8 cellular contexts compared by ENCODE assay signal in the genomic region with DNA sequence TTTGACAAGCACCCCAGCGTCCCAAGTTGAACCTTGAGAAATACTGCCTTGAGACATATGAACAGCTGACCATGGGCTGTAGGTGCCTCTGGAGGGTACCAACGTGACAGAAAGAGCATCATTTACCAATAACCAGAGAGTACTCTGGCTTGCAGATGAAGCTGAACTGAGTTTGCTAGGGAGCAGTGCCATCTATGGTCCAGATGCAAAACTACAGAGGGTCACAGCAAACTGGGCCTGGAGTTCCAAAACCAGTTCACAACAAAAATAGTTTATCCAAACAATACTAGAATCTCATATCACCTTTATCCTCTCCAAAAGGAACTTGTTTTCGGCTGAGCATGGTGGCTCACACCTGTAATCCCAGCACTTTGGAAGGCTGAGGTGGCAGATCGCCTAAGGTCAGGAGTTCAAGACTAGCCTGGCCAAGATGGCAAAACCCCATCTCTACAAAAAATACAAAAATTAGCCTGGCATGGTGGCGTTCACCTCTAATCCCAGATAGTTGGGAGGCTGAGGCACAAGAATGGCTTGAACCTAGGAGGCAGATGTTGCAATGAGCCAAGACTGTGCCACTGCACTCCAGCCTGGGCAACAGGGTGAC.
DNase-seq lines count a peak whose midpoint lies in the region; ATAC-seq and TF ChIP-seq lines count a peak whose summit lies in the region.

No MANE protein-coding gene starts in this region.

- H3K9me3 Mint-ChIP-seq in CD4-positive, CD25-positive, alpha-beta regulatory T cell = no peaks in the 10 kb centered on the region

- BruUV-seq in Panc1 (replicated peaks; lab: Mats Ljungman, UMichigan) = no TSS peak

- no peak overlapping the region for H3K27ac ChIP-seq in CD4-positive, CD25-positive, alpha-beta regulatory T cell (ENCODE audit: insufficient read depth, low read length, poor library complexity, severe bottlenecking)
- H3K27ac ChIP-seq in Panc1 (ENCODE audit: low read length) (no peak overlapping the region), right atrium auricular region (no peak overlapping the region), gastrocnemius medialis (no peak overlapping the region)

- TF ChIP-seq CTCF in Panc1 (IDR thresholded peaks at IDR 0.05) (peak; percentile 80), right atrium auricular region (IDR thresholded peaks at IDR 0.05) (peak; percentile 38 to 77), gastrocnemius medialis (IDR thresholded peaks at IDR 0.05 in 4 of 5, conservative IDR thresholded peaks at IDR 0.05 in 1 of 5) (peak; percentile 45 to 74 (median 60))

- peaks cover 0 to 6% (median 4%) of the 10 kb centered on the region in 4 donors for H3K4me1 Mint-ChIP-seq in CD4-positive, CD25-positive, alpha-beta regulatory T cell

- peak in 1 of 2 donors; percentile 53 for ATAC-seq in CD4-positive, CD25-positive, alpha-beta regulatory T cell (ENCODE audit: low read depth in 2 of 2)
- peak; percentile 89 for ATAC-seq in Panc1
- peak in 1 of 2 donors; percentile 62 for ATAC-seq in gastrocnemius medialis
- no peak for ATAC-seq in GM21717 (IDR thresholded peaks at IDR 0.05; ENCODE audit: unreplicated experiment)
- ATAC-seq in GM21367 (IDR thresholded peaks at IDR 0.05; ENCODE audit: unreplicated experiment) = no peak

- peaks cover 46% of the 10 kb centered on the region for H3K36me3 ChIP-seq in CD4-positive, CD25-positive, alpha-beta regulatory T cell (ENCODE audit: control insufficient read depth, insufficient read depth, low read length)
- H3K36me3 ChIP-seq in Panc1 (ENCODE audit: control insufficient read depth, insufficient read depth, low read length) = peaks cover 33% of the 10 kb centered on the region
- H3K36me3 ChIP-seq in right atrium auricular region = peaks cover 32% of the 10 kb centered on the region
- H3K36me3 ChIP-seq in gastrocnemius medialis = peaks cover 0 to 43% of the 10 kb centered on the region in 2 donors

- no peak overlapping the region for H3K4me3 ChIP-seq in CD4-positive, CD25-positive, alpha-beta regulatory T cell (ENCODE audit: low read depth, low read length)
- no peak overlapping the region for H3K4me3 ChIP-seq in Panc1 (ENCODE audit: low read depth in 2 of 2, low read length in 2 of 2)
- H3K4me3 ChIP-seq in right atrium auricular region = no peak overlapping the region
- H3K4me3 ChIP-seq in gastrocnemius medialis = no peak overlapping the region

- in situ Hi-C loops in Panc1 (cut with HindIII; ENCODE audit: low pct_unique_long_range_greater_than_20kb, low sequenced_read_pairs) (no loop called here), gastrocnemius medialis (cut with MboI; ENCODE audit: low sequenced_read_pairs in 4 of 4) (loop anchor here (5.0 to 10.0 kb wide), 2 partner anchors 115 to 118 kb away; no protein-coding TSS in a partner anchor)

- no peaks in the 10 kb centered on the region for H3K9me3 ChIP-seq in CD4-positive, CD25-positive, alpha-beta regulatory T cell (ENCODE audit: control insufficient read depth in 2 of 2, low read length in 2 of 2)
- no peaks in the 10 kb centered on the region for H3K9me3 ChIP-seq in Panc1 (ENCODE audit: control insufficient read depth, insufficient read depth, low read depth, low read length)
- H3K9me3 ChIP-seq in right atrium auricular region = no peaks in the 10 kb centered on the region
- no peaks in the 10 kb centered on the region for H3K9me3 ChIP-seq in gastrocnemius medialis

- H3K27me3 Mint-ChIP-seq in CD4-positive, CD25-positive, alpha-beta regulatory T cell = no peaks in the 10 kb centered on the region

- CTCF ChIA-PET in Panc1 (lab: Charles Lee) = interaction anchor here (1.2 kb wide), 1 partner anchor 120 kb away, joined by 3 read pairs; no protein-coding TSS in a partner anchor

- no peaks in the 10 kb centered on the region for H3K4me1 ChIP-seq in CD4-positive, CD25-positive, alpha-beta regulatory T cell (ENCODE audit: control insufficient read depth, insufficient read depth, low read length, poor library complexity, severe bottlenecking)
- H3K4me1 ChIP-seq in Panc1 (ENCODE audit: control insufficient read depth, insufficient read depth, low read length) = no peaks in the 10 kb centered on the region
- H3K4me1 ChIP-seq in right atrium auricular region = peaks cover 0 to 13% of the 10 kb centered on the region in 2 donors
- H3K4me1 ChIP-seq in gastrocnemius medialis = peaks cover 6 to 13% of the 10 kb centered on the region in 2 donors

- H3K27ac Mint-ChIP-seq in CD4-positive, CD25-positive, alpha-beta regulatory T cell = no peak overlapping the region

- DNase-seq in CD4-positive, CD25-positive, alpha-beta regulatory T cell = peak; percentile 9 to 68 (median 43)
- DNase-seq in GM19240 (ENCODE audit: insufficient read length, low spot score) (peak; percentile 29), Panc1 (ENCODE audit: low read depth, low spot score) (peak; percentile 56), amniotic stem cell (lab: John Stamatoyannopoulos, UW) (peak; percentile 15), right atrium auricular region (ENCODE audit: low spot score) (no peak), gastrocnemius medialis (peak in 1 of 2 donors; percentile 17)

- intact Hi-C loops in Panc1 (cut with micrococcal nuclease; ENCODE audit: unreplicated experiment) (loop anchor here (1.0 kb wide), 1 partner anchor 118 kb away; no protein-coding TSS in a partner anchor), gastrocnemius medialis (cut with DNase I; ENCODE audit: low total_unique reads) (loop anchor here (1.0 to 5.0 kb wide), 2 partner anchors 118 to 165 kb away; no protein-coding TSS in a partner anchor)

- H3K36me3 Mint-ChIP-seq in CD4-positive, CD25-positive, alpha-beta regulatory T cell = peaks cover 19% of the 10 kb centered on the region

- H3K4me3 Mint-ChIP-seq in CD4-positive, CD25-positive, alpha-beta regulatory T cell = no peak overlapping the region

- no peaks in the 10 kb centered on the region for H3K27me3 ChIP-seq in CD4-positive, CD25-positive, alpha-beta regulatory T cell (ENCODE audit: control insufficient read depth, insufficient read depth, low read length)
- no peaks in the 10 kb centered on the region for H3K27me3 ChIP-seq in Panc1 (ENCODE audit: control insufficient read depth, insufficient read depth, low read length)
- H3K27me3 ChIP-seq in right atrium auricular region = no peaks in the 10 kb centered on the region
- no peaks in the 10 kb centered on the region for H3K27me3 ChIP-seq in gastrocnemius medialis

- POLR2A ChIA-PET in Panc1 (lab: Charles Lee) = no interaction called here

- TF ChIP-seq POLR2A in gastrocnemius medialis (IDR thresholded peaks at IDR 0.05) = no peak
